ENCODE assay signal across 8 cellular contexts in the genomic region with DNA sequence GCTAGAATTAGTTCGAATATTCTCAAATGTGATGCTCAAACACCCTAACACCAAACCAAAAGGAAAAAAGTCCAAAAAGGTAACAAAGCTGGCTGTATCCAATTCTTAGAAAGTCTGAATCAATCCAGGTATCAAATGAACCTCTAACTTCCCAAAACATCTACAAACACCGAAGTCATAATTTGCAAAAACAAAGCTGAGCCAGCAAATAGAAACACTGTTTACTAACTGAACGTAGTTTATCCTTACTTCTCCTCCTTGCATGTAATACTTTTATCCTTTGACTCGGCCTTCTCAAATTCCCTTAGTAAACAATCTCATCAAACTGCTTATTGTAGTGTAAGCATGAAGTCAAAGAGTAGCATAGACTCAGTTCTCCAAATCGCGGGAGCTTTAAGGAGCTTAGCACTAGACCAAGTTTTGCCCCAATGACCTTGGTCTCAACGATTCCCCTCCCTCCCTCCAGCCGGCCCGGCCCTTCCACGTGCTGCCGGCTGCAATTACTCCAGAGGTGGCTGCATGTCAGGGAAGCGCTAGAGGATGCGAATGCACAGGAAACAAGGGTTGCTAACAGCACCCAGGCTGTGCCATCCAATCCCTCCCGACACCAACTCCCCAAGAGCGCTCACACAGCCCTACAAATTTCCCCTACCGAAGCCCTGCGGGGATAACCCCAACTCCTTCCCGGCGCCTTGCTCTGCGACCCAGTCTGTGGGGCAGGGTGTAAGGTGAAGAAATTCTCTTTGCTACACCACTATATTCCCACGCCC. TPM values are rescaled to one million over a fixed set of nuclear protein-coding genes. Genes with fewer than 3 reads are reported as not detected.
DNase-seq lines count a peak whose midpoint lies in the region; ATAC-seq, FAIRE-seq and TF ChIP-seq lines count a peak whose summit lies in the region.

No MANE protein-coding gene starts in this region.

- peak overlapping the region; percentile 98 for H3K27ac Mint-ChIP-seq in nephron progenitor cell

- H3K27me3 Mint-ChIP-seq in nephron progenitor cell (ENCODE audit: low read depth, poor library complexity), result peaks cover 5% of the 10 kb centered on the region

- no peak for TF ChIP-seq CTCF in GM13976 (IDR thresholded peaks at IDR 0.05; ENCODE audit: borderline replicate concordance, control extremely low read depth, extremely low read depth, insufficient read depth, missing control alignments)
- TF ChIP-seq CTCF in nephron progenitor cell (IDR thresholded peaks at IDR 0.05), result no peak

- in situ Hi-C loops in GM13976 (cut with MboI; ENCODE audit: low sequenced_read_pairs, unreplicated experiment), result loop anchor here (25.0 kb wide), 1 partner anchor 715 kb away; the partner anchor contains the start of gene GJB2

- FAIRE-seq in urothelium cell line (lab: Jason Lieb, UNC), result no peak

- peak overlapping the region; percentile 92 for H3K4me3 Mint-ChIP-seq in nephron progenitor cell

- H3K36me3 Mint-ChIP-seq in nephron progenitor cell (ENCODE audit: low read depth), result peaks cover 20% of the 10 kb centered on the region

- H3K9me3 Mint-ChIP-seq in nephron progenitor cell, result no peaks in the 10 kb centered on the region

- H3K4me1 Mint-ChIP-seq in nephron progenitor cell, result peaks cover 19% of the 10 kb centered on the region

- peak; percentile 35 for DNase-seq in A172 (ENCODE audit: low spot score)
- peak; percentile 37 for DNase-seq in GM13976 (ENCODE audit: low spot score)
- DNase-seq in NCI-H146 (lab: John Stamatoyannopoulos, UW), result peak; percentile 53
- DNase-seq in activated CD4-positive, alpha-beta T cell treated with anti-CD3 and anti-CD28 coated beads, Interleukin-2, amount 50 U/mL, for 48 hours, result peak; percentile 41 to 54
- DNase-seq in fibroblast of gingiva (ENCODE audit: low read depth), result peak; percentile 8
- peak; percentile 57 for DNase-seq in nephron progenitor cell
- peak; percentile 16 for DNase-seq in urothelium cell line (ENCODE audit: low spot score)

- ATAC-seq in HG02798 (IDR thresholded peaks at IDR 0.05; ENCODE audit: poor library complexity, unreplicated experiment), result peak; percentile 16

RNA-seq across cellular contexts. Expression of gene XPO4, which starts 0.7 kb away (rescaled TPM):
- total RNA-seq in A172 (2014; rRNA removed; shearing (Covaris generic)), result 19.3 and 25.0 TPM in 2 replicates

Comparison
In these comparisons a context has a peak if more than half of its experiments do, and no peak if none do; other contexts are left out.
1. Peak in every context shown above with its lines: DNase-seq and ATAC-seq.